ENCODE assay signal across 8 cellular contexts in genomic region chr1:46522184-46522968, GRCh38. TPM values are rescaled to one million over a fixed set of nuclear protein-coding genes. Genes with fewer than 3 reads are reported as not detected.
DNase-seq lines count a peak whose midpoint lies in the region; ATAC-seq, FAIRE-seq and TF ChIP-seq lines count a peak whose summit lies in the region.
"Had no signal": no experiment of that assay in that cellular context is flagged by ENCODE, and none has a peak within 500 bp of the region (broad histone marks: within the 10 kb centered on the region; RNA-seq: fewer than 3 reads in every experiment).

No MANE protein-coding gene starts in this region.

- H3K9me3 ChIP-seq in kidney (ENCODE audit: control insufficient read depth in 1 of 2, low read length in 2 of 2), result no peaks in the 10 kb centered on the region
- H3K9me3 ChIP-seq: Peyer's patch had no signal

- intact Hi-C loops in activated T-helper 1 cell treated with anti-CD3 and anti-CD28 coated beads, Interleukin-12 subunit alpha, Interleukin-12 subunit beta, Interleukin-2, Interleukin-4 antibody, amounts not matched to agents 30 ng/mL and 10 ng/mL and 1 ng/mL, durations not matched to agents 14 hours and 24 hours and 36 hours (cut with micrococcal nuclease), result no loop called here
- intact Hi-C loops in kidney (cut with DNase I), result no loop called here

- H3K4me3 Mint-ChIP-seq in activated T-helper 1 cell treated with anti-CD3 and anti-CD28 coated beads, Interleukin-12 subunit alpha, Interleukin-12 subunit beta, Interleukin-2, Interleukin-4 antibody, amounts not matched to agents 30 ng/mL and 10 ng/mL and 1 ng/mL, durations not matched to agents 14 hours and 24 hours and 36 hours, result no peak overlapping the region

- H3K9ac ChIP-seq in kidney (ENCODE audit: low read length in 2 of 2), result no peak overlapping the region

- peaks cover 16% of the 10 kb centered on the region for H3K4me1 Mint-ChIP-seq in activated T-helper 1 cell treated with anti-CD3 and anti-CD28 coated beads, Interleukin-12 subunit alpha, Interleukin-12 subunit beta, Interleukin-2, Interleukin-4 antibody, amounts not matched to agents 30 ng/mL and 10 ng/mL and 1 ng/mL, durations not matched to agents 14 hours and 24 hours and 36 hours (ENCODE audit: low read depth)

- no peaks in the 10 kb centered on the region for H3K9me3 Mint-ChIP-seq in activated T-helper 1 cell treated with anti-CD3 and anti-CD28 coated beads, Interleukin-12 subunit alpha, Interleukin-12 subunit beta, Interleukin-2, Interleukin-4 antibody, amounts not matched to agents 30 ng/mL and 10 ng/mL and 1 ng/mL, durations not matched to agents 14 hours and 24 hours and 36 hours

- no peaks in the 10 kb centered on the region for H3K4me1 ChIP-seq in kidney (ENCODE audit: control insufficient read depth in 1 of 2, insufficient read depth in 1 of 2, low read depth in 1 of 2, low read length in 2 of 2)

- H3K27ac ChIP-seq in kidney (ENCODE audit: low read depth in 2 of 2, low read length in 2 of 2), result no peak overlapping the region
- H3K27ac ChIP-seq: Peyer's patch had no signal

- peak overlapping the region; percentile 34 for H3K27ac Mint-ChIP-seq in activated T-helper 1 cell treated with anti-CD3 and anti-CD28 coated beads, Interleukin-12 subunit alpha, Interleukin-12 subunit beta, Interleukin-2, Interleukin-4 antibody, amounts not matched to agents 30 ng/mL and 10 ng/mL and 1 ng/mL, durations not matched to agents 14 hours and 24 hours and 36 hours

- no peaks in the 10 kb centered on the region for H3K36me3 Mint-ChIP-seq in activated T-helper 1 cell treated with anti-CD3 and anti-CD28 coated beads, Interleukin-12 subunit alpha, Interleukin-12 subunit beta, Interleukin-2, Interleukin-4 antibody, amounts not matched to agents 30 ng/mL and 10 ng/mL and 1 ng/mL, durations not matched to agents 14 hours and 24 hours and 36 hours (ENCODE audit: low read depth)

- FAIRE-seq in kidney (lab: Jason Lieb, UNC), result no peak

- H3K36me3 ChIP-seq in kidney (ENCODE audit: control insufficient read depth in 1 of 2, insufficient read depth in 2 of 2, low read length in 2 of 2), result no peaks in the 10 kb centered on the region
- H3K36me3 ChIP-seq: Peyer's patch had no signal

- H3K27me3 Mint-ChIP-seq in activated T-helper 1 cell treated with anti-CD3 and anti-CD28 coated beads, Interleukin-12 subunit alpha, Interleukin-12 subunit beta, Interleukin-2, Interleukin-4 antibody, amounts not matched to agents 30 ng/mL and 10 ng/mL and 1 ng/mL, durations not matched to agents 14 hours and 24 hours and 36 hours (ENCODE audit: insufficient read depth), result peaks cover 16% of the 10 kb centered on the region

- ATAC-seq in GM18867 (IDR thresholded peaks at IDR 0.05; ENCODE audit: unreplicated experiment), result peak; percentile 77

- H3K4me3 ChIP-seq in kidney (ENCODE audit: low read length in 2 of 2), result no peak overlapping the region
- H3K4me3 ChIP-seq: Peyer's patch had no signal

- TF ChIP-seq CTCF in kidney (IDR thresholded peaks at IDR 0.05; ENCODE audit: borderline replicate concordance, extremely low read depth, insufficient read depth), result no peak

- peak; percentile 88 for DNase-seq in HK-2 (ENCODE audit: unreplicated experiment)
- no peak for DNase-seq in activated T-helper 1 cell treated with anti-CD3 and anti-CD28 coated beads, Interleukin-12 subunit alpha, Interleukin-12 subunit beta, Interleukin-2, Interleukin-4 antibody, amounts not matched to agents 30 ng/mL and 10 ng/mL and 1 ng/mL, durations not matched to agents 14 hours and 24 hours and 36 hours (ENCODE audit: low spot score)
- DNase-seq in kidney, result peak; percentile 75
- DNase-seq in ureter (ENCODE audit: low spot score), result peak; percentile 74
- DNase-seq in cerebellar cortex (ENCODE audit: low spot score), result no peak
- DNase-seq in Ammon's horn (ENCODE audit: low spot score), result no peak

RNA-seq across cellular contexts. Expression of gene KNCN, which starts 29.1 kb away (rescaled TPM):
- not detected in 2 replicates for total RNA-seq in activated T-helper 1 cell treated with anti-CD3 and anti-CD28 coated beads, Interleukin-12 subunit alpha, Interleukin-12 subunit beta, Interleukin-2, Interleukin-4 antibody, amounts not matched to agents 30 ng/mL and 10 ng/mL and 1 ng/mL, durations not matched to agents 14 hours and 24 hours and 36 hours
- total RNA-seq in kidney (not detected), ureter (not detected)
- polyA plus RNA-seq in kidney (ENCODE audit: insufficient read depth, low read depth, low replicate concordance), result not detected
- total RNA-seq: Peyer's patch had no signal

RNA-seq across cellular contexts. Expression of gene DMBX1, which starts 32.7 kb away (rescaled TPM):
- not detected in 2 replicates for total RNA-seq in activated T-helper 1 cell treated with anti-CD3 and anti-CD28 coated beads, Interleukin-12 subunit alpha, Interleukin-12 subunit beta, Interleukin-2, Interleukin-4 antibody, amounts not matched to agents 30 ng/mL and 10 ng/mL and 1 ng/mL, durations not matched to agents 14 hours and 24 hours and 36 hours
- total RNA-seq in kidney, result not detected
- polyA plus RNA-seq in kidney (ENCODE audit: insufficient read depth, low read depth, low replicate concordance), result not detected
- not detected for total RNA-seq in ureter
- total RNA-seq: Peyer's patch had no signal

Comparison
In these comparisons a context has a peak if more than half of its experiments do, and no peak if none do; other contexts are left out.
1. DNase-seq: peak in HK-2 (single experiment), kidney (single experiment) and ureter (single experiment); none in activated T-helper 1 cell treated with anti-CD3 and anti-CD28 coated beads, Interleukin-12 subunit alpha, Interleukin-12 subunit beta, Interleukin-2, Interleukin-4 antibody, amounts not matched to agents 30 ng/mL and 10 ng/mL and 1 ng/mL, durations not matched to agents 14 hours and 24 hours and 36 hours (single experiment), cerebellar cortex (single experiment) and Ammon's horn (single experiment).